ENCODE assay signal across 23 cellular contexts in genomic region chrX:79592259-79592658, GRCh38.
DNase-seq lines count a peak whose midpoint lies in the region; ATAC-seq and TF ChIP-seq lines count a peak whose summit lies in the region.
"Had no signal": no experiment of that assay in that cellular context is flagged by ENCODE, and none has a peak within 500 bp of the region (broad histone marks: within the 10 kb centered on the region; RNA-seq: fewer than 3 reads in every experiment).

No MANE protein-coding gene starts in this region.

- TF ChIP-seq CTCF in H9 (conservative IDR thresholded peaks at IDR 0.05) (peak; percentile 49; the same call in 2 of the 3 replicates), PC-3 (conservative IDR thresholded peaks at IDR 0.05; ENCODE audit: low read depth, low read length) (no peak; the same call in 1 of the 2 replicates), neural crest cell (conservative IDR thresholded peaks at IDR 0.05) (peak; percentile 28), ovary (IDR thresholded peaks at IDR 0.05) (no peak), psoas muscle (IDR thresholded peaks at IDR 0.05) (no peak)

- no peaks in the 10 kb centered on the region for H3K23me2 ChIP-seq in H9 (ENCODE audit: insufficient read length, low read depth, low read length, poor library complexity, severe bottlenecking)

- no peak overlapping the region for H3K56ac ChIP-seq in H9 (ENCODE audit: insufficient read length, low read depth, low read length)

- H3K4ac ChIP-seq in H9 (ENCODE audit: low read depth, low read length), result no peak overlapping the region

- H3K9ac ChIP-seq in H9 (ENCODE audit: extremely low read depth, insufficient read length, low read length) (no peak overlapping the region), PC-3 (ENCODE audit: low read length) (no peak overlapping the region)
- H3K9ac ChIP-seq: parathyroid adenoma had no signal

- ATAC-seq in PC-3 (no peak), psoas muscle (no peak)
- ATAC-seq: Right ventricle myocardium inferior; stimulated activated naive CD8-positive, alpha-beta T cell treated with anti-CD3 and anti-CD28 coated beads, Interleukin-15, amount 100 ng/mL, for 72 hours had no signal

- H2BK12ac ChIP-seq in H9 (ENCODE audit: insufficient read length, low read depth, low read length), result no peak overlapping the region

- no peaks in the 10 kb centered on the region for H4K20me1 ChIP-seq in H9 (ENCODE audit: control insufficient read depth, insufficient read depth, insufficient read length)
- H4K20me1 ChIP-seq in PC-3 (ENCODE audit: low read length), result no peaks in the 10 kb centered on the region

- H3K9me3 Mint-ChIP-seq in H9 (peaks cover 62 to 71% of the 10 kb centered on the region in 2 experiments), neural crest cell (peaks cover 5% of the 10 kb centered on the region)
- H3K9me3 Mint-ChIP-seq: activated naive CD4-positive, alpha-beta T cell treated with anti-CD3 and anti-CD28 coated beads for 36 hours; stimulated activated naive CD8-positive, alpha-beta T cell treated with anti-CD3 and anti-CD28 coated beads, Interleukin-15, amount 100 ng/mL, for 72 hours had no signal

- no peak overlapping the region for H2BK5ac ChIP-seq in H9 (ENCODE audit: insufficient read length, low read length)

- intact Hi-C loops in PC-3 (cut with micrococcal nuclease), result no loop called here
- intact Hi-C loops in ovary (cut with DNase I), result no loop called here
- intact Hi-C loops in psoas muscle (cut with DNase I), result no loop called here

- H4K5ac ChIP-seq in H9 (ENCODE audit: insufficient read length, low read depth, low read length), result no peak overlapping the region

- CTCF ChIA-PET in PC-3 (lab: Charles Lee), result no interaction called here

- no TSS peak for BruUV-seq in PC-3 (replicated peaks; lab: Mats Ljungman, UMichigan)

- no peak for TF ChIP-seq POLR2A in ovary (IDR thresholded peaks at IDR 0.05)

- H3K4me1 Mint-ChIP-seq in H9, result no peaks in the 10 kb centered on the region
- H3K4me1 Mint-ChIP-seq in neural crest cell, result no peaks in the 10 kb centered on the region
- H3K4me1 Mint-ChIP-seq: B cell; memory B cell; naive B cell; stimulated activated naive CD8-positive, alpha-beta T cell treated with anti-CD3 and anti-CD28 coated beads, Interleukin-15, amount 100 ng/mL, for 72 hours had no signal

- TF ChIP-seq EP300 in ovary (IDR thresholded peaks at IDR 0.05), result no peak

- H2AK5ac ChIP-seq in H9 (ENCODE audit: insufficient read length, low read length), result no peak overlapping the region

- POLR2A ChIA-PET in PC-3 (lab: Charles Lee; ENCODE audit: unreplicated experiment), result no interaction called here

- H4K91ac ChIP-seq in H9 (ENCODE audit: insufficient read length, low read depth, low read length), result no peak overlapping the region

- no peaks in the 10 kb centered on the region for H3K36me3 ChIP-seq in PC-3 (ENCODE audit: low read depth, low read length)
- H3K36me3 ChIP-seq in ovary, result no peaks in the 10 kb centered on the region
- no peaks in the 10 kb centered on the region for H3K36me3 ChIP-seq in psoas muscle (ENCODE audit: insufficient read depth in 1 of 2, low read depth in 1 of 2)

- H3K27me3 ChIP-seq in H9 (ENCODE audit: insufficient read depth, low read length) (no peaks in the 10 kb centered on the region), PC-3 (ENCODE audit: low read length) (no peaks in the 10 kb centered on the region), ovary (no peaks in the 10 kb centered on the region), psoas muscle (ENCODE audit: insufficient read depth in 3 of 3, low read length in 2 of 3) (peaks cover 0 to 10% (median 0%) of the 10 kb centered on the region in 3 donors)

- H3K9me2 ChIP-seq in PC-3 (replicated peaks; ENCODE audit: low read length), result no peaks in the 10 kb centered on the region

- no CpG with 5 or more reads among the region's 3 CpGs for WGBS in H9 (ENCODE audit: extremely low coverage, insufficient read length, low lambda C conversion rate)
- whole genome bisulfite sequencing in ovary, 3 donors, result 14 to 18% (median 14%) methylated on average over 3 of the region's 3 CpGs
- 15 to 25% (median 21%) methylated on average over 3 of the region's 3 CpGs for WGBS in psoas muscle, 3 donors

- no peak overlapping the region for H3K4me3 ChIP-seq in PC-3 (ENCODE audit: low read length)
- no peak overlapping the region for H3K4me3 ChIP-seq in ovary
- no peak overlapping the region for H3K4me3 ChIP-seq in psoas muscle

- H3K27ac ChIP-seq in H9 (ENCODE audit: insufficient read length, low read depth, low read length) (no peak overlapping the region), PC-3 (ENCODE audit: low read length) (no peak overlapping the region), ovary (no peak overlapping the region), psoas muscle (no peak overlapping the region)
- H3K27ac ChIP-seq: epithelial cell of prostate, parathyroid adenoma had no signal

- H3K23ac ChIP-seq in H9 (ENCODE audit: insufficient read length, low read depth, low read length), result no peak overlapping the region

- H3T11ph ChIP-seq in H9 (ENCODE audit: low read length), result no peak overlapping the region

- H3K79me1 ChIP-seq in H9 (ENCODE audit: insufficient read depth, low read depth, low read length, poor library complexity, severe bottlenecking), result no peaks in the 10 kb centered on the region

- H3K4me3 Mint-ChIP-seq in H9 (no peak overlapping the region), neural crest cell (no peak overlapping the region)
- H3K4me3 Mint-ChIP-seq: activated naive CD4-positive, alpha-beta T cell treated with anti-CD3 and anti-CD28 coated beads for 36 hours; B cell; memory B cell; naive B cell; stimulated activated naive CD8-positive, alpha-beta T cell treated with anti-CD3 and anti-CD28 coated beads, Interleukin-15, amount 100 ng/mL, for 72 hours had no signal

- no peak overlapping the region for H3K18ac ChIP-seq in H9 (ENCODE audit: insufficient read length, low read depth, low read length)

- no peak overlapping the region for H2BK120ac ChIP-seq in H9 (ENCODE audit: low read depth, low read length, poor library complexity, severe bottlenecking)

- H3K36me3 Mint-ChIP-seq in H9 (ENCODE audit: insufficient read depth in 1 of 3, low read depth in 3 of 3), result peaks cover 0 to 3% (median 2%) of the 10 kb centered on the region in 3 experiments; a peak in 3 of 7 replicates
- no peaks in the 10 kb centered on the region for H3K36me3 Mint-ChIP-seq in neural crest cell (ENCODE audit: low read depth)
- H3K36me3 Mint-ChIP-seq: memory B cell, naive B cell had no signal

- H3K4me2 ChIP-seq in H9 (ENCODE audit: insufficient read depth, insufficient read length, low read length) (no peak overlapping the region), PC-3 (ENCODE audit: low read length) (no peak overlapping the region)

- H2BK20ac ChIP-seq in H9 (ENCODE audit: low read depth, low read length, poor library complexity, severe bottlenecking), result no peak overlapping the region

- no peak overlapping the region for H2BK15ac ChIP-seq in H9 (ENCODE audit: low read depth, low read length)

- H3K14ac ChIP-seq in H9 (ENCODE audit: insufficient read depth, low read length), result no peak overlapping the region

- H3K4me1 ChIP-seq in H9 (ENCODE audit: insufficient read depth, low read length) (no peaks in the 10 kb centered on the region), PC-3 (ENCODE audit: insufficient read depth, low read length) (no peaks in the 10 kb centered on the region), ovary (ENCODE audit: insufficient read depth) (no peaks in the 10 kb centered on the region), psoas muscle (no peaks in the 10 kb centered on the region)
- H3K4me1 ChIP-seq: parathyroid adenoma had no signal

- H3K27me3 Mint-ChIP-seq in H9 (ENCODE audit: low read depth) (peaks cover 5% of the 10 kb centered on the region), neural crest cell (ENCODE audit: low read depth) (no peaks in the 10 kb centered on the region)
- H3K27me3 Mint-ChIP-seq: B cell, naive B cell had no signal

- H3K27ac Mint-ChIP-seq in H9 (no peak overlapping the region), neural crest cell (ENCODE audit: unreplicated experiment) (no peak overlapping the region)
- H3K27ac Mint-ChIP-seq: activated naive CD4-positive, alpha-beta T cell treated with anti-CD3 and anti-CD28 coated beads for 36 hours; B cell; memory B cell; naive B cell; stimulated activated naive CD8-positive, alpha-beta T cell treated with anti-CD3 and anti-CD28 coated beads, Interleukin-15, amount 100 ng/mL, for 72 hours had no signal

- H4K8ac ChIP-seq in H9 (replicated peaks; ENCODE audit: insufficient read length, low read depth, low read length), result no peak overlapping the region

- no peaks in the 10 kb centered on the region for H3K79me2 ChIP-seq in H9 (ENCODE audit: insufficient read depth, low read length)
- no peaks in the 10 kb centered on the region for H3K79me2 ChIP-seq in PC-3 (ENCODE audit: low read length)
- H3K79me2 ChIP-seq: parathyroid adenoma had no signal

- H3F3A ChIP-seq in PC-3 (ENCODE audit: low read length, unreplicated experiment), result no peaks in the 10 kb centered on the region

- DNase-seq in ELR (ENCODE audit: low read depth) (peak; percentile 0), H9 (no peak), PC-3 (peak; percentile 5), neural crest cell (ENCODE audit: low read depth, low spot score) (no peak), ovary (no peak), NCI-H524 (lab: John Stamatoyannopoulos, UW) (no peak), psoas muscle (no peak)
- DNase-seq: activated CD4-positive, alpha-beta T cell treated with anti-CD3 and anti-CD28 coated beads, Interleukin-2, amount 50 U/mL, for 1 hour; activated naive CD4-positive, alpha-beta T cell treated with anti-CD3 and anti-CD28 coated beads for 36 hours; caudate nucleus; foreskin melanocyte; hypothalamus; islet precursor cell; naive B cell; NCI-H1436 treated with DMSO at 0.1 percent for 48 hours; NCI-H2227 treated with DMSO at 0.1 percent for 48 hours; stimulated activated naive CD8-positive, alpha-beta T cell treated with anti-CD3 and anti-CD28 coated beads, Interleukin-15, amount 100 ng/mL, for 72 hours; trophoblast cell had no signal

- H3K9me3 ChIP-seq in H9 (ENCODE audit: control insufficient read depth, low read depth, low read length), result peaks cover 27% of the 10 kb centered on the region
- H3K9me3 ChIP-seq in PC-3 (ENCODE audit: low read length), result no peaks in the 10 kb centered on the region
- no peaks in the 10 kb centered on the region for H3K9me3 ChIP-seq in ovary
- H3K9me3 ChIP-seq in psoas muscle, result no peaks in the 10 kb centered on the region

- H2AFZ ChIP-seq in H9 (ENCODE audit: low read length) (no peak overlapping the region), PC-3 (ENCODE audit: low read length) (no peak overlapping the region)
- H2AFZ ChIP-seq: parathyroid adenoma had no signal

Comparison
In these comparisons a context has a peak if more than half of its experiments do, and no peak if none do; other contexts are left out.
1. DNase-seq: peak in ELR (single experiment) and PC-3 (single experiment); none in H9 (single experiment), neural crest cell (single experiment), ovary (0 of 5), NCI-H524 (0 of 2) and psoas muscle (0 of 2).
2. CTCF ChIP-seq: peak in H9 (single experiment) and neural crest cell (single experiment); none in PC-3 (single experiment), ovary (0 of 3) and psoas muscle (single experiment).